In genomic region chr17:64496786-64497564, GRCh38 we compare ENCODE assay signal across 8 cellular contexts. TPM values are rescaled to one million over a fixed set of nuclear protein-coding genes. Genes with fewer than 3 reads are reported as not detected.
DNase-seq lines count a peak whose midpoint lies in the region; ATAC-seq and TF ChIP-seq lines count a peak whose summit lies in the region.

POLG2 (minus strand) TSS chr17:64497054; CDS start chr17:64496968, 86 bp downstream.

- TSS peak; percentile 99 for BruUV-seq in Caco-2 (replicated peaks; lab: Mats Ljungman, UMichigan)

- peaks cover 26% of the 10 kb centered on the region for H3K4me1 ChIP-seq in Caco-2

- TF ChIP-seq CTCF in Caco-2 (IDR thresholded peaks at IDR 0.05; ENCODE audit: insufficient read depth in 1 of 2, low read depth in 1 of 2, low read length in 1 of 2, severe bottlenecking in 1 of 2, unreplicated experiment in 1 of 2), result peak; percentile 70 to 71

- H3K27ac Mint-ChIP-seq in Caco-2 (ENCODE audit: unreplicated experiment) (peak within 1 kb of the TSS; percentile 92), memory B cell (peak within 1 kb of the TSS; percentile 88)

- intact Hi-C loops in Caco-2 (cut with micrococcal nuclease; ENCODE audit: unreplicated experiment), result loop anchor here (1.0 to 5.0 kb wide), 4 partner anchors 9 to 190 kb away; partner anchors contain the start of genes CEP95 and DDX5

- CTCF ChIA-PET in Caco-2 (lab: Charles Lee), result interaction anchor here (0.6 to 1.7 kb wide), 5 partner anchors 9 to 152 kb away, joined by 3 to 10 read pairs (median 3); partner anchors contain the start of genes CEP95 and DDX5

- ATAC-seq in GM21360 (IDR thresholded peaks at IDR 0.05; ENCODE audit: unreplicated experiment) (peak; percentile 65), memory B cell (ENCODE audit: low read depth) (peak; percentile 80)

- no peaks in the 10 kb centered on the region for H3K27me3 ChIP-seq in Caco-2 (replicated peaks; ENCODE audit: control insufficient read depth, insufficient read depth, low read length)

- H3K36me3 Mint-ChIP-seq in Caco-2 (ENCODE audit: insufficient read depth, unreplicated experiment) (peaks cover 90% of the 10 kb centered on the region), memory B cell (peaks cover 20% of the 10 kb centered on the region)

- peak within 1 kb of the TSS; percentile 96 for H3K4me3 Mint-ChIP-seq in Caco-2 (ENCODE audit: unreplicated experiment)
- H3K4me3 Mint-ChIP-seq in memory B cell, result peak within 1 kb of the TSS; percentile 99

- H3K9me3 Mint-ChIP-seq in Caco-2 (ENCODE audit: unreplicated experiment) (no peaks in the 10 kb centered on the region), memory B cell (no peaks in the 10 kb centered on the region)

- H3K4me1 Mint-ChIP-seq in Caco-2 (ENCODE audit: low read depth, unreplicated experiment), result peaks cover 51% of the 10 kb centered on the region
- H3K4me1 Mint-ChIP-seq in memory B cell, result peaks cover 38% of the 10 kb centered on the region

- H3K9me3 ChIP-seq in Caco-2, result no peaks in the 10 kb centered on the region

- DNase-seq in Caco-2 (peak; percentile 94 to 96), HT1080 (ENCODE audit: low read depth) (peak; percentile 94), memory B cell (ENCODE audit: low spot score in 2 of 2) (peak; percentile 89 to 92)
- peak; percentile 87 for DNase-seq in NK-92 treated with Interleukin-12 subunit alpha and Interleukin-12 subunit beta, amount 100 ng/mL, for 24 hours (lab: John Stamatoyannopoulos, UW)
- DNase-seq in activated CD8-positive, alpha-beta memory T cell treated with anti-CD3 and anti-CD28 coated beads for 24 hours, result peak; percentile 98
- peak; percentile 93 for DNase-seq in effector CD8-positive, alpha-beta T cell (lab: John Stamatoyannopoulos, UW)
- DNase-seq in stimulated activated CD8-positive, alpha-beta memory T cell treated with anti-CD3 and anti-CD28 coated beads, Interleukin-12 subunit alpha, Interleukin-12 subunit beta, amount 100 ng/mL, for 1 hour (ENCODE audit: low read depth), result peak; percentile 95

- H3K36me3 ChIP-seq in Caco-2 (ENCODE audit: control insufficient read depth, insufficient read depth, low read length), result peaks cover 7% of the 10 kb centered on the region

- H3K4me3 ChIP-seq in Caco-2 (ENCODE audit: low read depth, low read length), result peak within 1 kb of the TSS; percentile 55

- POLR2A ChIA-PET in Caco-2 (lab: Charles Lee), result interaction anchor here (0.5 to 3.0 kb wide), 8 partner anchors 9 to 352 kb away, joined by 3 to 79 read pairs (median 4); partner anchors contain the start of genes CEP95 and DDX5

- H3K27me3 Mint-ChIP-seq in Caco-2 (ENCODE audit: insufficient read depth, unreplicated experiment) (no peaks in the 10 kb centered on the region), memory B cell (no peaks in the 10 kb centered on the region)

RNA-seq across cellular contexts. Expression of gene POLG2, which starts in this region (rescaled TPM):
- 28.9 and 32.9 TPM in 2 replicates for total RNA-seq in Caco-2 (2022)
- total RNA-seq in HT1080 (2014; rRNA removed; shearing (Covaris generic)), result 11.6 and 13.8 TPM in 2 replicates
- 14.0 and 17.4 TPM in 2 replicates for polyA plus RNA-seq in HT1080 (2015; cell fraction: cytosol; rRNA removed)
- polyA plus RNA-seq in HT1080 (2015; cell fraction: nucleus; rRNA removed), result 48.8 and 63.3 TPM in 2 replicates

Comparison
In these comparisons a context has a peak if more than half of its experiments do, and no peak if none do; other contexts are left out.
1. Peak in every context shown above with its lines: DNase-seq, ATAC-seq and H3K4me3 ChIP-seq.